ENCODE assay signal across 1 cellular context in the genomic region with DNA sequence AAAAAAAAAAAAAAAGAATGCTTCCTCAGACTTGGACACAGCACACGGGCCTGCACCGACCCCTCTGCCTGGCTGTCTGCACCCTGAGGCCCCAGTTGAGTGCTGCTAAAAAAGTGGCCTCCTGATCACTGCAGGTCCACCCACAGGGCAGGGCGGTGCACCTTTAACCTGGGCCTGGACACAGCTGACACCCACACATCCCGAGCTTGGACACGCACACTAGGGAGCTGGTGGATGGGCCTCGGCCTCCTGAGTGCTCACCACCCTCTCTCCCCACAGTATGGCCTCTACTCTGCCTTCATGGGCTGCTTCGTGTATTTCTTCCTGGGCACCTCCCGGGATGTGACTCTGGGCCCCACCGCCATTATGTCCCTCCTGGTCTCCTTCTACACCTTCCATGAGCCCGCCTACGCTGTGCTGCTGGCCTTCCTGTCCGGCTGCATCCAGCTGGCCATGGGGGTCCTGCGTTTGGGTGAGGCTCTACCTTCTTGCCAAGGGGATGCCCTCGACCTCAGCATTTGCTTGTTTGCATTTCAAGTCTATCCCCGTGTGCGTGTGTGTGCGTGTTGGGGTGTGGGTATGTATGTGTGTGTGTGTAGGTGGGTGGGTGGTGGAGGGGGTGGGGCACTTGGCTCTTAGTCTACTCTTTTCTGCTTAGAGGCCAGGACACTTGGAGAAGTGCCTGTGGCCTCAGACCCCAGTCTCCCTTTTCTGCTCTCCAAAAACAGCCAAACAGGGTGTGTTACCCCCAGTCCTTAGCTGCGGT.
TF ChIP-seq lines count a peak whose summit lies in the region.

No MANE protein-coding gene starts in this region.

TF ChIP-seq in K562, 482 proteins besides CTCF, POLR2A, EP300 and RAD21:
- TF ChIP-seq, protein P1, sequence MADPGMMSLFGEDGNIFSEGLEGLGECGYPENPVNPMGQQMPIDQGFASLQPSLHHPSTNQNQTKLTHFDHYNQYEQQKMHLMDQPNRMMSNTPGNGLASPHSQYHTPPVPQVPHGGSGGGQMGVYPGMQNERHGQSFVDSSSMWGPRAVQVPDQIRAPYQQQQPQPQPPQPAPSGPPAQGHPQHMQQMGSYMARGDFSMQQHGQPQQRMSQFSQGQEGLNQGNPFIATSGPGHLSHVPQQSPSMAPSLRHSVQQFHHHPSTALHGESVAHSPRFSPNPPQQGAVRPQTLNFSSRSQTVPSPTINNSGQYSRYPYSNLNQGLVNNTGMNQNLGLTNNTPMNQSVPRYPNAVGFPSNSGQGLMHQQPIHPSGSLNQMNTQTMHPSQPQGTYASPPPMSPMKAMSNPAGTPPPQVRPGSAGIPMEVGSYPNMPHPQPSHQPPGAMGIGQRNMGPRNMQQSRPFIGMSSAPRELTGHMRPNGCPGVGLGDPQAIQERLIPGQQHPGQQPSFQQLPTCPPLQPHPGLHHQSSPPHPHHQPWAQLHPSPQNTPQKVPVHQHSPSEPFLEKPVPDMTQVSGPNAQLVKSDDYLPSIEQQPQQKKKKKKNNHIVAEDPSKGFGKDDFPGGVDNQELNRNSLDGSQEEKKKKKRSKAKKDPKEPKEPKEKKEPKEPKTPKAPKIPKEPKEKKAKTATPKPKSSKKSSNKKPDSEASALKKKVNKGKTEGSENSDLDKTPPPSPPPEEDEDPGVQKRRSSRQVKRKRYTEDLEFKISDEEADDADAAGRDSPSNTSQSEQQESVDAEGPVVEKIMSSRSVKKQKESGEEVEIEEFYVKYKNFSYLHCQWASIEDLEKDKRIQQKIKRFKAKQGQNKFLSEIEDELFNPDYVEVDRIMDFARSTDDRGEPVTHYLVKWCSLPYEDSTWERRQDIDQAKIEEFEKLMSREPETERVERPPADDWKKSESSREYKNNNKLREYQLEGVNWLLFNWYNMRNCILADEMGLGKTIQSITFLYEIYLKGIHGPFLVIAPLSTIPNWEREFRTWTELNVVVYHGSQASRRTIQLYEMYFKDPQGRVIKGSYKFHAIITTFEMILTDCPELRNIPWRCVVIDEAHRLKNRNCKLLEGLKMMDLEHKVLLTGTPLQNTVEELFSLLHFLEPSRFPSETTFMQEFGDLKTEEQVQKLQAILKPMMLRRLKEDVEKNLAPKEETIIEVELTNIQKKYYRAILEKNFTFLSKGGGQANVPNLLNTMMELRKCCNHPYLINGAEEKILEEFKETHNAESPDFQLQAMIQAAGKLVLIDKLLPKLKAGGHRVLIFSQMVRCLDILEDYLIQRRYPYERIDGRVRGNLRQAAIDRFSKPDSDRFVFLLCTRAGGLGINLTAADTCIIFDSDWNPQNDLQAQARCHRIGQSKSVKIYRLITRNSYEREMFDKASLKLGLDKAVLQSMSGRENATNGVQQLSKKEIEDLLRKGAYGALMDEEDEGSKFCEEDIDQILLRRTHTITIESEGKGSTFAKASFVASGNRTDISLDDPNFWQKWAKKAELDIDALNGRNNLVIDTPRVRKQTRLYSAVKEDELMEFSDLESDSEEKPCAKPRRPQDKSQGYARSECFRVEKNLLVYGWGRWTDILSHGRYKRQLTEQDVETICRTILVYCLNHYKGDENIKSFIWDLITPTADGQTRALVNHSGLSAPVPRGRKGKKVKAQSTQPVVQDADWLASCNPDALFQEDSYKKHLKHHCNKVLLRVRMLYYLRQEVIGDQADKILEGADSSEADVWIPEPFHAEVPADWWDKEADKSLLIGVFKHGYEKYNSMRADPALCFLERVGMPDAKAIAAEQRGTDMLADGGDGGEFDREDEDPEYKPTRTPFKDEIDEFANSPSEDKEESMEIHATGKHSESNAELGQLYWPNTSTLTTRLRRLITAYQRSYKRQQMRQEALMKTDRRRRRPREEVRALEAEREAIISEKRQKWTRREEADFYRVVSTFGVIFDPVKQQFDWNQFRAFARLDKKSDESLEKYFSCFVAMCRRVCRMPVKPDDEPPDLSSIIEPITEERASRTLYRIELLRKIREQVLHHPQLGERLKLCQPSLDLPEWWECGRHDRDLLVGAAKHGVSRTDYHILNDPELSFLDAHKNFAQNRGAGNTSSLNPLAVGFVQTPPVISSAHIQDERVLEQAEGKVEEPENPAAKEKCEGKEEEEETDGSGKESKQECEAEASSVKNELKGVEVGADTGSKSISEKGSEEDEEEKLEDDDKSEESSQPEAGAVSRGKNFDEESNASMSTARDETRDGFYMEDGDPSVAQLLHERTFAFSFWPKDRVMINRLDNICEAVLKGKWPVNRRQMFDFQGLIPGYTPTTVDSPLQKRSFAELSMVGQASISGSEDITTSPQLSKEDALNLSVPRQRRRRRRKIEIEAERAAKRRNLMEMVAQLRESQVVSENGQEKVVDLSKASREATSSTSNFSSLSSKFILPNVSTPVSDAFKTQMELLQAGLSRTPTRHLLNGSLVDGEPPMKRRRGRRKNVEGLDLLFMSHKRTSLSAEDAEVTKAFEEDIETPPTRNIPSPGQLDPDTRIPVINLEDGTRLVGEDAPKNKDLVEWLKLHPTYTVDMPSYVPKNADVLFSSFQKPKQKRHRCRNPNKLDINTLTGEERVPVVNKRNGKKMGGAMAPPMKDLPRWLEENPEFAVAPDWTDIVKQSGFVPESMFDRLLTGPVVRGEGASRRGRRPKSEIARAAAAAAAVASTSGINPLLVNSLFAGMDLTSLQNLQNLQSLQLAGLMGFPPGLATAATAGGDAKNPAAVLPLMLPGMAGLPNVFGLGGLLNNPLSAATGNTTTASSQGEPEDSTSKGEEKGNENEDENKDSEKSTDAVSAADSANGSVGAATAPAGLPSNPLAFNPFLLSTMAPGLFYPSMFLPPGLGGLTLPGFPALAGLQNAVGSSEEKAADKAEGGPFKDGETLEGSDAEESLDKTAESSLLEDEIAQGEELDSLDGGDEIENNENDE (IDR thresholded peaks at IDR 0.05; ENCODE audit: low read depth, low read length), result no peak
- TF ChIP-seq EGR1 (conservative IDR thresholded peaks at IDR 0.05), result 0 out of 2 replicates have a peak, but pooled peaks have one; percentile 23
TF ChIP-seq in K562: peak in this region for 1.
